9 cellular contexts compared by ENCODE assay signal in the genomic region with DNA sequence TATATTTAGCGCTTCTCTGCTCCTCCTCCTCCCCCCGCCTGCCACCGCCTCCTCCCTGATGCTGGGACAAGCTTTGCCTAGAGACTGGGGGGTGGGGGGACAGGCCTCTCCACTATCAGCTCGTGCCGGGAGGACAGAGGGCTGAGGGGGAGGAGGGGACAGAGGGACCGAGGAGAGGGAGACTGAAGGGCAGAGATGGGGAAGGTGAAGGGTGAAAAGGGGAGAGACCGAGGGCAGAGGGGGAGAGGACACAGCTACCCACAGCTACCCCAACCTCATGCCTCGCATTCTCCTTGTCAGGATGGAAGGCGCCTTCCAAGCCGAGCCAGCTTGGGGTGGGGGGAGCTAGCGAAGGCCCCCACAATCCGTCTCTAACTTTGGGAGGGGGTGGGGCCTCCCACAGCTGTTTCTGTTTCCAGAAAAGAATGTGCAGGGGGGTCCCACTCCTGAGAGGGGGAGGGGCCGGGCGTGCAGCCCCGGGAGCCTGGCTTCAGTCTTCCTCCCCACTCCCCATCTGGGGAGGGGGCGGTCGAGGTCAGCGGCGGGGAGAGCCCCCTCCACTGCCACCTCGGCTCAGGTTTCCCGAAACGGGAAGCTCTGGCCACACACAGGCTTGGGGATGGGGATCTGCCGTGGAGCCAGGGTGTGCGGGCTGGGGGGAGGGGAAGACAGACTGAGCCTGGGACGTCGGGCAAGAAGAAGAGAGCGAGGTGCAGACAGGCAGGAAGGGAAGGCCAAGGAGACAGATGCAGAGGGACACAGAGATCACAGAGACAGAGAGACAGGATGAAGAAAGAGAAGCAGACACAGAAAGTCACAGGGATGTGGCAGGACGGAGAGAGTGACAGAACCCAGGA. TPM values are rescaled to one million over a fixed set of nuclear protein-coding genes. Genes with fewer than 3 reads are reported as not detected.
A peak's percentile ranks its signal among the peaks of the same experiment; 100 is the strongest.
DNase-seq lines count a peak whose midpoint lies in the region; ATAC-seq and TF ChIP-seq lines count a peak whose summit lies in the region.
"Had no signal": no experiment of that assay in that cellular context is flagged by ENCODE, and none has a peak within 500 bp of the region (broad histone marks: within the 10 kb centered on the region; RNA-seq: fewer than 3 reads in every experiment).

No MANE protein-coding gene starts in this region.

- no peak for ATAC-seq in naive thymus-derived CD4-positive, alpha-beta T cell
- ATAC-seq in HG02973 (IDR thresholded peaks at IDR 0.05; ENCODE audit: unreplicated experiment) (no peak), GM18868 (IDR thresholded peaks at IDR 0.05; ENCODE audit: unreplicated experiment) (no peak), HG02885 (IDR thresholded peaks at IDR 0.05; ENCODE audit: poor library complexity, unreplicated experiment) (no peak)

- peaks cover 30% of the 10 kb centered on the region for H3K27me3 ChIP-seq in colonic mucosa
- peaks cover 6 to 10% of the 10 kb centered on the region in 2 donors for H3K27me3 ChIP-seq in naive thymus-derived CD4-positive, alpha-beta T cell (ENCODE audit: control insufficient read depth in 2 of 2, insufficient read depth in 2 of 2, low read length in 2 of 2)

- no peaks in the 10 kb centered on the region for H3K9me3 ChIP-seq in colonic mucosa
- H3K9me3 ChIP-seq in naive thymus-derived CD4-positive, alpha-beta T cell (ENCODE audit: control insufficient read depth in 2 of 3, low read length in 3 of 3) = no peaks in the 10 kb centered on the region

- H3K27ac Mint-ChIP-seq in naive thymus-derived CD4-positive, alpha-beta T cell = peak overlapping the region in 5 of 9 donors; percentile 53 to 85 (median 66)

- peaks cover 6% of the 10 kb centered on the region for H3K4me1 ChIP-seq in colonic mucosa
- H3K4me1 ChIP-seq in naive thymus-derived CD4-positive, alpha-beta T cell (ENCODE audit: control insufficient read depth in 2 of 2, insufficient read depth in 2 of 2, low read length in 2 of 2) = peaks cover 14 to 20% of the 10 kb centered on the region in 2 donors

- H3K27ac ChIP-seq in colonic mucosa = peak overlapping the region; percentile 51
- H3K27ac ChIP-seq in naive thymus-derived CD4-positive, alpha-beta T cell (ENCODE audit: low read depth, low read length) = no peak overlapping the region

- H3K4me3 ChIP-seq in colonic mucosa = peak overlapping the region; percentile 53
- H3K4me3 ChIP-seq in naive thymus-derived CD4-positive, alpha-beta T cell (ENCODE audit: low read length) = no peak overlapping the region

- H3K27me3 Mint-ChIP-seq in naive thymus-derived CD4-positive, alpha-beta T cell = peaks cover 9 to 47% (median 23%) of the 10 kb centered on the region in 5 donors

- intact Hi-C loops in colonic mucosa (cut with DNase I) = no loop called here
- intact Hi-C loops in naive thymus-derived CD4-positive, alpha-beta T cell (cut with micrococcal nuclease) = loop anchor here in 1 of 2 donors (5.0 to 10.0 kb wide), 2 partner anchors 117 to 255 kb away; no protein-coding TSS in a partner anchor

- peaks cover 7 to 26% (median 20%) of the 10 kb centered on the region in 7 donors for H3K4me1 Mint-ChIP-seq in naive thymus-derived CD4-positive, alpha-beta T cell

- no peaks in the 10 kb centered on the region for H3K36me3 ChIP-seq in colonic mucosa
- no peaks in the 10 kb centered on the region for H3K36me3 ChIP-seq in naive thymus-derived CD4-positive, alpha-beta T cell (ENCODE audit: control insufficient read depth in 2 of 3, insufficient read depth in 3 of 3, low read length in 3 of 3)

- POLR2A ChIA-PET in naive thymus-derived CD4-positive, alpha-beta T cell (lab: Charles Lee) = interaction anchor here (1.0 to 4.1 kb wide), 5 partner anchors 15 to 80 kb away, joined by 3 to 46 read pairs (median 3); no protein-coding TSS in a partner anchor

- TF ChIP-seq CTCF in colonic mucosa (IDR thresholded peaks at IDR 0.05) = no peak

- no peaks in the 10 kb centered on the region for H3K9me3 Mint-ChIP-seq in naive thymus-derived CD4-positive, alpha-beta T cell

- H3K4me3 Mint-ChIP-seq in naive thymus-derived CD4-positive, alpha-beta T cell = peak overlapping the region; percentile 73 to 86 (median 82)

- H3K9ac ChIP-seq in colonic mucosa (ENCODE audit: low read depth in 2 of 2, low read length in 2 of 2) = peak overlapping the region; percentile 22 to 62

- peak; percentile 48 for DNase-seq in D341Med (ENCODE audit: low spot score)
- DNase-seq in NCI-H69 (lab: John Stamatoyannopoulos, UW) = peak; percentile 30
- peak; percentile 38 for DNase-seq in colonic mucosa
- no peak for DNase-seq in naive thymus-derived CD4-positive, alpha-beta T cell
- no peak for DNase-seq in H4 (ENCODE audit: low spot score)

- CTCF ChIA-PET in naive thymus-derived CD4-positive, alpha-beta T cell (lab: Charles Lee) = interaction anchor here (0.9 to 1.0 kb wide), 2 partner anchors 39 to 46 kb away, joined by 3 to 5 read pairs; no protein-coding TSS in a partner anchor

- no peaks in the 10 kb centered on the region for H3K36me3 Mint-ChIP-seq in naive thymus-derived CD4-positive, alpha-beta T cell

RNA-seq across cellular contexts. Expression of a gene that starts 1.6 kb away (rescaled TPM):
- total RNA-seq in colonic mucosa = 1 to 10 TPM; 1.6 to 5.3 TPM
- 1 to 10 TPM in 1 of 5 experiments, under 1 TPM in 3, not detected in 1; 0.11 to 1.3 (median 0.34) TPM for total RNA-seq in naive thymus-derived CD4-positive, alpha-beta T cell
- under 1 TPM in 1 of 2 donors, not detected in 1; 0.07 TPM for polyA plus RNA-seq in naive thymus-derived CD4-positive, alpha-beta T cell
- 0.56 and 0.78 TPM in 2 replicates for total RNA-seq in H4 (2014; rRNA removed; shearing (Covaris generic))

RNA-seq across cellular contexts. Expression of a gene that starts 23.4 kb away (rescaled TPM):
- not detected for total RNA-seq in colonic mucosa
- total RNA-seq in naive thymus-derived CD4-positive, alpha-beta T cell = 10 to 100 TPM in 1 of 5 experiments, 1 to 10 TPM in 1, not detected in 3; 3.2 to 12.3 TPM
- 1 to 10 TPM in 1 of 2 donors, not detected in 1; 9.7 TPM for polyA plus RNA-seq in naive thymus-derived CD4-positive, alpha-beta T cell
- not detected in 2 replicates for total RNA-seq in H4 (2014; rRNA removed; shearing (Covaris generic))
- total RNA-seq: mononuclear cell had no signal

RNA-seq across cellular contexts. Expression of a gene that starts 34.5 kb away (rescaled TPM):
- under 1 TPM; 0.82 TPM for total RNA-seq in colonic mucosa
- total RNA-seq in naive thymus-derived CD4-positive, alpha-beta T cell = 10 to 100 TPM in 1 of 5 experiments, 1 to 10 TPM in 4; 4.2 to 99.1 (median 4.9) TPM
- polyA plus RNA-seq in naive thymus-derived CD4-positive, alpha-beta T cell = 10 to 100 TPM in 1 of 2 donors, 1 to 10 TPM in 1; 5.1 to 13.2 TPM
- total RNA-seq in H4 (2014; rRNA removed; shearing (Covaris generic)) = 0.06 and 0.08 TPM in 2 replicates

RNA-seq across cellular contexts. Expression of a gene that starts 57.5 kb away (rescaled TPM):
- total RNA-seq in colonic mucosa = 10 to 100 TPM; 60.9 to 61.8 TPM
- 100 to 1,000 TPM; 120 to 181 (median 123) TPM for total RNA-seq in naive thymus-derived CD4-positive, alpha-beta T cell
- 100 to 1,000 TPM in 1 of 2 donors, 10 to 100 TPM in 1; 39.5 to 105 TPM for polyA plus RNA-seq in naive thymus-derived CD4-positive, alpha-beta T cell
- total RNA-seq in H4 (2014; rRNA removed; shearing (Covaris generic)) = 14.3 and 18.0 TPM in 2 replicates

RNA-seq across cellular contexts. Expression of a gene that starts 58.2 kb away (rescaled TPM):
- 100 to 1,000 TPM; 309 to 444 TPM for total RNA-seq in colonic mucosa
- 100 to 1,000 TPM; 203 to 517 (median 266) TPM for total RNA-seq in naive thymus-derived CD4-positive, alpha-beta T cell
- polyA plus RNA-seq in naive thymus-derived CD4-positive, alpha-beta T cell = 100 to 1,000 TPM; 242 to 254 TPM
- 166 TPM in 2 replicates for total RNA-seq in H4 (2014; rRNA removed; shearing (Covaris generic))

Comparison
In these comparisons a context has a peak if more than half of its experiments do, and no peak if none do; other contexts are left out.
1. DNase-seq: peak in D341Med (single experiment), NCI-H69 (single experiment) and colonic mucosa (single experiment); none in naive thymus-derived CD4-positive, alpha-beta T cell (0 of 9) and H4 (single experiment).